ENCODE assay signal across 8 cellular contexts in the genomic region with DNA sequence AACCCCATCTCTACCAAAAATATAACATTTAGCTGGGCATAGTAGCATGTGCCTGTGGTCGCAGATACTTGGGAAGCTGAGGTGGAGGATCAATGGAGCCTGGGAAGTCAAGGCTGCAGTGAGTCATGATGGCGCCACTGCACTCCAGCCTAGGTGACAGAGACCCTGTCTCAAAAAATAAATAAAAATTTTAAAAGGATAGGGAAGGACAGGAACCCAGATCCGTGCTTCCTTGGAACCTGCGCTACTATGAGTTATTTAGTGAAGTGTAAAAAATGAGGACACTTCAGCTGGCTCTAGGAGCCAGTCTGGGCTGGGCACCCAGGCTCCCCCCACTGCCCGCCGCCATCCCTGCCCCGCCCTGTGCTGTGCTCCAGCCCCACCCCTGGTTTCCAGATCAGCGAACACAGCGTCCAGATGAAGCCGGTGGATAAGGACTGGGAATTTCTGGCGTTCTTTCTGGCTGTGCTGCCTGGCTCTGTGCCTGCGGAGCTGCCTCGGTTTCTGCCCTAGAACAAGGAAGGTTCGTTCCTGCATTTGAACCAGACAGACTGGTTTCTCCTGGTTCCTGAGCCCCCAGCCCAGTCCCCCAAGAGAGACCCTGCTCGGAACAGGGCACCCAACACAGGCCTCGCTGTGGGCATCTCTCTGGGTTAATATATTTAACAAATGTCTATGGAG.
DNase-seq lines count a peak whose midpoint lies in the region; ATAC-seq lines count a peak whose summit lies in the region.

No MANE protein-coding gene starts in this region.

- peak overlapping the region; percentile 71 for H3K27ac Mint-ChIP-seq in stimulated activated naive CD8-positive, alpha-beta T cell treated with anti-CD3 and anti-CD28 coated beads, Interleukin-15, Interleukin-2, amounts not matched to agents 100 ng/mL and 50 ng/mL, for 24 hours
- peak overlapping the region; percentile 59 for H3K27ac Mint-ChIP-seq in central memory CD8-positive, alpha-beta T cell (ENCODE audit: low read depth)

- peaks cover 43% of the 10 kb centered on the region for H3K4me1 Mint-ChIP-seq in stimulated activated naive CD8-positive, alpha-beta T cell treated with anti-CD3 and anti-CD28 coated beads, Interleukin-15, Interleukin-2, amounts not matched to agents 100 ng/mL and 50 ng/mL, for 24 hours (ENCODE audit: low read depth)
- peaks cover 14% of the 10 kb centered on the region for H3K4me1 Mint-ChIP-seq in central memory CD8-positive, alpha-beta T cell

- ATAC-seq in stimulated activated naive CD8-positive, alpha-beta T cell treated with anti-CD3 and anti-CD28 coated beads, Interleukin-15, Interleukin-2, amounts not matched to agents 100 U/mL and 50 U/mL, for 24 hours = no peak
- no peak for ATAC-seq in central memory CD8-positive, alpha-beta T cell (replicated peaks; ENCODE audit: extremely low read depth, poor library complexity, severe bottlenecking)
- ATAC-seq in HG03442 (IDR thresholded peaks at IDR 0.05; ENCODE audit: unreplicated experiment) = no peak

- no peaks in the 10 kb centered on the region for H3K36me3 Mint-ChIP-seq in stimulated activated naive CD8-positive, alpha-beta T cell treated with anti-CD3 and anti-CD28 coated beads, Interleukin-15, Interleukin-2, amounts not matched to agents 100 ng/mL and 50 ng/mL, for 24 hours (ENCODE audit: low read depth)
- H3K36me3 Mint-ChIP-seq in central memory CD8-positive, alpha-beta T cell (ENCODE audit: insufficient read depth) = no peaks in the 10 kb centered on the region

- DNase-seq in stimulated activated naive CD8-positive, alpha-beta T cell treated with anti-CD3 and anti-CD28 coated beads, Interleukin-15, Interleukin-2, amounts not matched to agents 100 U/mL and 50 U/mL, for 24 hours = no peak
- DNase-seq in central memory CD8-positive, alpha-beta T cell (ENCODE audit: low spot score in 2 of 2) = no peak
- DNase-seq in medulla oblongata (ENCODE audit: extremely low spot score) (peak; percentile 72), CD1c-positive myeloid dendritic cell (ENCODE audit: extremely low spot score) (no peak), NCI-H524 (lab: John Stamatoyannopoulos, UW) (no peak), inferior parietal cortex (ENCODE audit: extremely low spot score) (no peak)

- no peaks in the 10 kb centered on the region for H3K27me3 Mint-ChIP-seq in stimulated activated naive CD8-positive, alpha-beta T cell treated with anti-CD3 and anti-CD28 coated beads, Interleukin-15, Interleukin-2, amounts not matched to agents 100 ng/mL and 50 ng/mL, for 24 hours
- no peaks in the 10 kb centered on the region for H3K27me3 Mint-ChIP-seq in central memory CD8-positive, alpha-beta T cell

- H3K4me3 Mint-ChIP-seq in stimulated activated naive CD8-positive, alpha-beta T cell treated with anti-CD3 and anti-CD28 coated beads, Interleukin-15, Interleukin-2, amounts not matched to agents 100 ng/mL and 50 ng/mL, for 24 hours = peak overlapping the region; percentile 16
- H3K4me3 Mint-ChIP-seq in central memory CD8-positive, alpha-beta T cell = peak overlapping the region; percentile 26

- H3K9me3 Mint-ChIP-seq in stimulated activated naive CD8-positive, alpha-beta T cell treated with anti-CD3 and anti-CD28 coated beads, Interleukin-15, Interleukin-2, amounts not matched to agents 100 ng/mL and 50 ng/mL, for 24 hours = no peaks in the 10 kb centered on the region
- no peaks in the 10 kb centered on the region for H3K9me3 Mint-ChIP-seq in central memory CD8-positive, alpha-beta T cell
